Comparison of ENCODE assay signal across 17 cellular contexts in the genomic region with DNA sequence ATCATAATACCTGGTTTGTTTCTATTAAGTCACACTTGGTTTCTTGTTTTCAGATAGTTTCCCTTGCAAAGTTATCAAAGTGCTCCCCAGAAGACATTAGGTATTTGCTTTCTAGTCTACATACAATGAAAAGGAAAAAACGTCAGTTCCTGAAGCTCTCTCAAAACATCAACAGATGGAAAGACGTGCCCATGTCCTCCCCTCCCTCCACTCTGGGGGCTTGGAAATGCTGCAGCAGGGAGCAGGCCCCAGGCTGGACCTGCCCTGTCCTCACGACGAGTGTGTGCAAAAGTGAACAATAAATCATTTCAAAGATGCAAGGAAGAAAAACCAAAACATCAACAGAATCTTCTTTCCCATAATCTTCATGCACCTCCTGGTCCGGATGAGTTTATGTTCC.
DNase-seq lines count a peak whose midpoint lies in the region; ATAC-seq and TF ChIP-seq lines count a peak whose summit lies in the region.
"Had no signal": no experiment of that assay in that cellular context is flagged by ENCODE, and none has a peak within 500 bp of the region (broad histone marks: within the 10 kb centered on the region; RNA-seq: fewer than 3 reads in every experiment).

No MANE protein-coding gene starts in this region.

- H3K36me3 Mint-ChIP-seq in mesothelial cell of epicardium, result peaks cover 3% of the 10 kb centered on the region
- H3K36me3 Mint-ChIP-seq: CD14-positive monocyte had no signal

- H3K27ac ChIP-seq in left ventricle myocardium inferior (replicated peaks) (peak overlapping the region; percentile 74), coronary artery (peak overlapping the region; percentile 51 to 76)
- H3K27ac ChIP-seq: PC-9 had no signal

- H3K4me3 Mint-ChIP-seq in mesothelial cell of epicardium, result no peak overlapping the region
- H3K4me3 Mint-ChIP-seq: CD14-positive monocyte had no signal

- H3K9me3 ChIP-seq in left ventricle myocardium inferior (replicated peaks), result no peaks in the 10 kb centered on the region

- no peaks in the 10 kb centered on the region for H3K27me3 Mint-ChIP-seq in mesothelial cell of epicardium (ENCODE audit: low read depth)

- peaks cover 50% of the 10 kb centered on the region for H3K4me1 Mint-ChIP-seq in mesothelial cell of epicardium
- H3K4me1 Mint-ChIP-seq: CD14-positive monocyte had no signal

- H3K27ac Mint-ChIP-seq in mesothelial cell of epicardium, result peak overlapping the region; percentile 82
- H3K27ac Mint-ChIP-seq: CD14-positive monocyte had no signal

- H3K36me3 ChIP-seq in left ventricle myocardium inferior, result no peaks in the 10 kb centered on the region

- intact Hi-C loops in left ventricle myocardium inferior (cut with micrococcal nuclease), result no loop called here
- intact Hi-C loops in left cardiac atrium (cut with DNase I), result no loop called here

- H3K9me3 Mint-ChIP-seq in mesothelial cell of epicardium, result no peaks in the 10 kb centered on the region

- no peak for DNase-seq in left ventricle myocardium inferior
- no peak for DNase-seq in left cardiac atrium
- DNase-seq in coronary artery (ENCODE audit: low spot score), result no peak
- no peak for DNase-seq in mesothelial cell of epicardium (ENCODE audit: low spot score in 2 of 2, unreplicated experiment in 2 of 2)
- DNase-seq in NCI-H187 (lab: John Stamatoyannopoulos, UW), result no peak
- no peak for DNase-seq in ureter (ENCODE audit: low spot score)
- DNase-seq in NCI-H69 (lab: John Stamatoyannopoulos, UW), result no peak
- DNase-seq: COR-L47, MV-4-11, NCI-H1417 treated with DMSO at 0.1 percent for 48 hours, NCI-H2029 treated with DMSO at 0.1 percent for 48 hours, NCI-H526, PC-9 had no signal

- no peak for TF ChIP-seq CTCF in left ventricle myocardium inferior (IDR thresholded peaks at IDR 0.05; ENCODE audit: borderline replicate concordance)
- no peak for TF ChIP-seq CTCF in coronary artery (IDR thresholded peaks at IDR 0.05)
- TF ChIP-seq CTCF in mesothelial cell of epicardium (IDR thresholded peaks at IDR 0.05; ENCODE audit: unreplicated experiment), result no peak

- ATAC-seq in left cardiac atrium, result no peak
- no peak for ATAC-seq in HG03460 (IDR thresholded peaks at IDR 0.05; ENCODE audit: unreplicated experiment)
- ATAC-seq: GM12878, HCT116 had no signal

- H3K4me3 ChIP-seq in left ventricle myocardium inferior (no peak overlapping the region), coronary artery (peak overlapping the region; percentile 48)
- H3K4me3 ChIP-seq: GM12878, PC-9 had no signal

- H3K27me3 ChIP-seq in left ventricle myocardium inferior (ENCODE audit: low read depth), result no peaks in the 10 kb centered on the region

- H3K4me1 ChIP-seq in left ventricle myocardium inferior, result peaks cover 7% of the 10 kb centered on the region
